30 cellular contexts compared by ENCODE assay signal in genomic region chr10:668786-669485, GRCh38.
"Had no signal": no experiment of that assay in that cellular context is flagged by ENCODE, and none has a peak within 500 bp of the region (broad histone marks: within the 10 kb centered on the region; RNA-seq: fewer than 3 reads in every experiment).

No MANE protein-coding gene starts in this region.

- DNase-seq: activated CD4-positive, alpha-beta T cell treated with anti-CD3 and anti-CD28 coated beads for 48 hours; activated CD4-positive, alpha-beta T cell treated with anti-CD3 and anti-CD28 coated beads, Interleukin-2, amount 50 U/mL, for 48 hours; activated CD8-positive, alpha-beta memory T cell treated with anti-CD3 and anti-CD28 coated beads, Interleukin-2, amount 50 U/mL, for 4 hours; activated effector memory CD4-positive, alpha-beta T cell treated with anti-CD3 and anti-CD28 coated beads, Interleukin-2, amount 50 U/mL, for 16 hours; activated naive CD4-positive, alpha-beta T cell treated with anti-CD3 and anti-CD28 coated beads for 36 hours; activated naive CD8-positive, alpha-beta T cell treated with anti-CD3 and anti-CD28 coated beads, Interleukin-2, amount 10 ng/mL, durations not matched to agents 7 days and 5 days; activated T-cell treated with anti-CD3 and anti-CD28 coated beads, Interleukin-2, amount 50 U/mL, for 1 hour; cerebellar nuclear complex; effector memory CD8-positive, alpha-beta T cell; left colon; mammary epithelial cell; naive thymus-derived CD4-positive, alpha-beta T cell; occipital lobe; stimulated activated CD4-positive, alpha-beta T cell treated with anti-CD3 and anti-CD28 coated beads, Interleukin-12 subunit alpha, Interleukin-12 subunit beta, amount 100 ng/mL, for 4 hours; stimulated activated CD4-positive, alpha-beta T cell treated with anti-CD3 and anti-CD28 coated beads, Interleukin-4, amount 100 ng/mL, for 1 hour; stimulated activated naive CD8-positive, alpha-beta T cell treated with anti-CD3 and anti-CD28 coated beads, Interleukin-15, Interleukin-2, amounts not matched to agents 100 U/mL and 50 U/mL, for 24 hours; T-helper 1 cell; upper lobe of right lung had no signal

- H3K27me3 Mint-ChIP-seq: activated naive CD8-positive, alpha-beta T cell treated with anti-CD3 and anti-CD28 coated beads, Interleukin-2, amount 10 ng/mL, durations not matched to agents 7 days and 5 days; brain had no signal

- H3K4me1 ChIP-seq: right lobe of liver, upper lobe of right lung had no signal

- H3K4me3 ChIP-seq: ascending aorta, cardiac muscle cell, coronary artery, gastroesophageal sphincter, hepatocyte, right lobe of liver, skin epidermis, upper lobe of right lung had no signal

- H3K4me3 Mint-ChIP-seq: activated naive CD4-positive, alpha-beta T cell treated with anti-CD3 and anti-CD28 coated beads for 36 hours; activated naive CD8-positive, alpha-beta T cell treated with anti-CD3 and anti-CD28 coated beads, Interleukin-2, amount 10 ng/mL, durations not matched to agents 7 days and 5 days; activated T-helper 1 cell treated with anti-CD3 and anti-CD28 coated beads, Interleukin-12 subunit alpha, Interleukin-12 subunit beta, Interleukin-2, Interleukin-4 antibody, amounts not matched to agents 30 ng/mL and 10 ng/mL and 1 ng/mL, durations not matched to agents 14 hours and 24 hours and 36 hours; brain; effector memory CD8-positive, alpha-beta T cell; mesothelial cell of epicardium; naive thymus-derived CD4-positive, alpha-beta T cell; T-helper 2 cell treated with Interferon-gamma antibody and Interleukin-4, amounts not matched to agents 5 μg/mL and 100 μg/mL, for 36 hours had no signal

- H3K36me3 ChIP-seq: ascending aorta, cardiac muscle cell, gastroesophageal sphincter, right lobe of liver, upper lobe of right lung had no signal

- H3K9me3 ChIP-seq: ascending aorta, gastroesophageal sphincter, right lobe of liver, upper lobe of right lung had no signal

- H3K4me1 Mint-ChIP-seq: activated naive CD8-positive, alpha-beta T cell treated with anti-CD3 and anti-CD28 coated beads, Interleukin-2, amount 10 ng/mL, durations not matched to agents 7 days and 5 days; naive thymus-derived CD4-positive, alpha-beta T cell had no signal

- H3K27me3 ChIP-seq: ascending aorta, cardiac muscle cell, gastroesophageal sphincter, hepatocyte, right lobe of liver, upper lobe of right lung had no signal

- H3K36me3 Mint-ChIP-seq: activated naive CD8-positive, alpha-beta T cell treated with anti-CD3 and anti-CD28 coated beads, Interleukin-2, amount 10 ng/mL, durations not matched to agents 7 days and 5 days; naive thymus-derived CD4-positive, alpha-beta T cell had no signal

- H3K9me3 Mint-ChIP-seq: activated naive CD4-positive, alpha-beta T cell treated with anti-CD3 and anti-CD28 coated beads for 36 hours; activated T-helper 1 cell treated with anti-CD3 and anti-CD28 coated beads, Interleukin-12 subunit alpha, Interleukin-12 subunit beta, Interleukin-2, Interleukin-4 antibody, amounts not matched to agents 30 ng/mL and 10 ng/mL and 1 ng/mL, durations not matched to agents 14 hours and 24 hours and 36 hours; effector memory CD8-positive, alpha-beta T cell had no signal

- H3K27ac ChIP-seq: ascending aorta, cardiac muscle cell, coronary artery, gastroesophageal sphincter, hepatocyte, right lobe of liver, skin epidermis, upper lobe of right lung, VCaP had no signal

- H3K4me2 ChIP-seq: hepatocyte had no signal

- H3K27ac Mint-ChIP-seq: activated naive CD4-positive, alpha-beta T cell treated with anti-CD3 and anti-CD28 coated beads for 36 hours; activated naive CD8-positive, alpha-beta T cell treated with anti-CD3 and anti-CD28 coated beads, Interleukin-2, amount 10 ng/mL, durations not matched to agents 7 days and 5 days; activated T-helper 1 cell treated with anti-CD3 and anti-CD28 coated beads, Interleukin-12 subunit alpha, Interleukin-12 subunit beta, Interleukin-2, Interleukin-4 antibody, amounts not matched to agents 30 ng/mL and 10 ng/mL and 1 ng/mL, durations not matched to agents 14 hours and 24 hours and 36 hours; brain; effector memory CD8-positive, alpha-beta T cell; mesothelial cell of epicardium; naive thymus-derived CD4-positive, alpha-beta T cell; T-helper 2 cell treated with Interferon-gamma antibody and Interleukin-4, amounts not matched to agents 5 μg/mL and 100 μg/mL, for 36 hours had no signal

- H2AFZ ChIP-seq: hepatocyte had no signal

- ATAC-seq: effector memory CD8-positive, alpha-beta T cell; gastroesophageal sphincter; left colon; naive thymus-derived CD4-positive, alpha-beta T cell; right lobe of liver; stimulated activated naive CD8-positive, alpha-beta T cell treated with anti-CD3 and anti-CD28 coated beads, Interleukin-15, Interleukin-2, amounts not matched to agents 100 U/mL and 50 U/mL, for 24 hours; upper lobe of right lung had no signal
